ENCODE assay signal across 21 cellular contexts in genomic region chr5:113450366-113451328, GRCh38. TPM values are rescaled to one million over a fixed set of nuclear protein-coding genes. Genes with fewer than 3 reads are reported as not detected.
DNase-seq lines count a peak whose midpoint lies in the region; ATAC-seq lines count a peak whose summit lies in the region.
"Had no signal": no experiment of that assay in that cellular context is flagged by ENCODE, and none has a peak within 500 bp of the region (broad histone marks: within the 10 kb centered on the region; RNA-seq: fewer than 3 reads in every experiment).

No MANE protein-coding gene starts in this region.

- H3K14ac ChIP-seq in mesenchymal stem cell (ENCODE audit: low read length in 2 of 2) = no peak overlapping the region

- no peaks in the 10 kb centered on the region for H4K20me1 ChIP-seq in GM23248 (ENCODE audit: insufficient read depth)

- H3F3A ChIP-seq in GM23248 (ENCODE audit: insufficient read depth) = no peaks in the 10 kb centered on the region

- peak; percentile 3 for DNase-seq in GM23248
- peak; percentile 93 for DNase-seq in RPMI8226
- peak; percentile 32 for DNase-seq in dedifferentiated amniotic fluid mesenchymal stem cell (ENCODE audit: extremely low spot score)
- DNase-seq in mesenchymal stem cell = peak; percentile 33
- DNase-seq in GM19238 (ENCODE audit: insufficient read length, low spot score) = no peak
- no peak for DNase-seq in activated naive CD8-positive, alpha-beta T cell treated with anti-CD3 and anti-CD28 coated beads for 36 hours
- DNase-seq in retina = no peak
- DNase-seq: activated CD4-positive, alpha-beta T cell treated with anti-CD3 and anti-CD28 coated beads, Interleukin-2, amount 10 ng/mL, durations not matched to agents 24 days and 14 days; activated naive CD4-positive, alpha-beta T cell treated with Interleukin-2 at 50 U/mL for 16 hours; activated T-cell treated with anti-CD3 and anti-CD28 coated beads, Interleukin-2, amount 50 U/mL, for 48 hours; amniotic stem cell; caudate nucleus; CD4-positive, alpha-beta T cell; NCI-H187; WERI-Rb-1 had no signal

- H3K4me1 ChIP-seq in GM23248 (ENCODE audit: insufficient read depth) = no peaks in the 10 kb centered on the region
- H3K4me1 ChIP-seq in mesenchymal stem cell (ENCODE audit: control insufficient read depth, insufficient read depth, low read depth, low read length) = peaks cover 1% of the 10 kb centered on the region

- peaks cover 16% of the 10 kb centered on the region for H3K27me3 Mint-ChIP-seq in activated naive CD8-positive, alpha-beta T cell treated with anti-CD3 and anti-CD28 coated beads for 36 hours
- H3K27me3 Mint-ChIP-seq: type B pancreatic cell had no signal

- no peak overlapping the region for H3K4me2 ChIP-seq in GM23248 (ENCODE audit: unreplicated experiment)
- H3K4me2 ChIP-seq in mesenchymal stem cell (ENCODE audit: low read length, poor library complexity, severe bottlenecking) = no peak overlapping the region

- H2AFZ ChIP-seq in GM23248 = no peak overlapping the region
- H2AFZ ChIP-seq in mesenchymal stem cell (ENCODE audit: low read depth, low read length) = no peak overlapping the region

- in situ Hi-C loops in GM23248 (cut with MboI) = no loop called here

- H3K9ac ChIP-seq in GM23248 = no peak overlapping the region
- H3K9ac ChIP-seq in mesenchymal stem cell (ENCODE audit: low read length) = no peak overlapping the region

- WGBS in GM23248 (ENCODE audit: low coverage in 1 of 2, low lambda C conversion rate in 2 of 2, missing lambda C conversion rate in 2 of 2), 2 experiments = 49 to 53% methylated on average over 6 of the region's 6 CpGs
- 71% methylated on average over 5 of the region's 6 CpGs for WGBS in mesenchymal stem cell

- H3K27ac Mint-ChIP-seq in activated naive CD8-positive, alpha-beta T cell treated with anti-CD3 and anti-CD28 coated beads for 36 hours = no peak overlapping the region
- H3K27ac Mint-ChIP-seq: activated CD4-positive, alpha-beta T cell treated with anti-CD3 and anti-CD28 coated beads, Interleukin-2, amount 10 ng/mL, durations not matched to agents 24 days and 14 days; CD4-positive, alpha-beta T cell; type B pancreatic cell had no signal

- peaks cover 2% of the 10 kb centered on the region for H3K9me3 ChIP-seq in GM23248 (ENCODE audit: low read depth)
- peaks cover 5% of the 10 kb centered on the region for H3K9me3 ChIP-seq in mesenchymal stem cell (ENCODE audit: control insufficient read depth, low read length)

- no peak overlapping the region for H3K4me3 Mint-ChIP-seq in activated naive CD8-positive, alpha-beta T cell treated with anti-CD3 and anti-CD28 coated beads for 36 hours
- H3K4me3 Mint-ChIP-seq: activated CD4-positive, alpha-beta T cell treated with anti-CD3 and anti-CD28 coated beads, Interleukin-2, amount 10 ng/mL, durations not matched to agents 24 days and 14 days; CD4-positive, alpha-beta T cell; type B pancreatic cell had no signal

- H3K4ac ChIP-seq in mesenchymal stem cell (ENCODE audit: low read depth in 1 of 2, low read length in 2 of 2) = no peak overlapping the region

- H4K8ac ChIP-seq in mesenchymal stem cell (ENCODE audit: low read length) = no peak overlapping the region

- no peaks in the 10 kb centered on the region for H3K36me3 Mint-ChIP-seq in activated naive CD8-positive, alpha-beta T cell treated with anti-CD3 and anti-CD28 coated beads for 36 hours
- H3K36me3 Mint-ChIP-seq: type B pancreatic cell had no signal

- H3K27ac ChIP-seq in GM23248 = no peak overlapping the region
- no peak overlapping the region for H3K27ac ChIP-seq in mesenchymal stem cell (ENCODE audit: low read length, poor library complexity, severe bottlenecking)
- H3K27ac ChIP-seq: WERI-Rb-1 had no signal

- H3K36me3 ChIP-seq in GM23248 (ENCODE audit: low read depth) (no peaks in the 10 kb centered on the region), mesenchymal stem cell (ENCODE audit: control insufficient read depth in 1 of 2, insufficient read depth in 2 of 2, low read depth in 1 of 2, low read length in 2 of 2) (no peaks in the 10 kb centered on the region)
- H3K36me3 ChIP-seq: WERI-Rb-1 had no signal

- H3K79me1 ChIP-seq in mesenchymal stem cell (replicated peaks; ENCODE audit: low read length, poor library complexity, severe bottlenecking) = peaks cover 10% of the 10 kb centered on the region

- no peaks in the 10 kb centered on the region for H3K9me3 Mint-ChIP-seq in activated naive CD8-positive, alpha-beta T cell treated with anti-CD3 and anti-CD28 coated beads for 36 hours
- H3K9me3 Mint-ChIP-seq: activated CD4-positive, alpha-beta T cell treated with anti-CD3 and anti-CD28 coated beads, Interleukin-2, amount 10 ng/mL, durations not matched to agents 24 days and 14 days; CD4-positive, alpha-beta T cell; type B pancreatic cell had no signal

- no peaks in the 10 kb centered on the region for H3K79me2 ChIP-seq in GM23248 (ENCODE audit: insufficient read depth)

- H3K4me1 Mint-ChIP-seq in activated naive CD8-positive, alpha-beta T cell treated with anti-CD3 and anti-CD28 coated beads for 36 hours = peaks cover 3% of the 10 kb centered on the region
- H3K4me1 Mint-ChIP-seq: activated CD4-positive, alpha-beta T cell treated with anti-CD3 and anti-CD28 coated beads, Interleukin-2, amount 10 ng/mL, durations not matched to agents 24 days and 14 days had no signal

- H3K4me3 ChIP-seq in GM23248 (no peak overlapping the region), mesenchymal stem cell (ENCODE audit: insufficient read depth in 1 of 2, low read depth in 1 of 2, low read length in 2 of 2) (no peak overlapping the region)
- H3K4me3 ChIP-seq: lung had no signal

- no peak overlapping the region for H2AK5ac ChIP-seq in mesenchymal stem cell (ENCODE audit: low read length, severe bottlenecking)

- no peaks in the 10 kb centered on the region for H3K9me2 ChIP-seq in GM23248 (ENCODE audit: insufficient read depth)

- H3K27me3 ChIP-seq in GM23248 (replicated peaks; ENCODE audit: insufficient read depth) (no peaks in the 10 kb centered on the region), mesenchymal stem cell (ENCODE audit: control insufficient read depth in 1 of 2, insufficient read depth in 1 of 2, low read length in 2 of 2) (no peaks in the 10 kb centered on the region)

- no peak overlapping the region for H3K23ac ChIP-seq in mesenchymal stem cell (ENCODE audit: low read length in 2 of 2)

- no peak for ATAC-seq in GM18511 (IDR thresholded peaks at IDR 0.05; ENCODE audit: unreplicated experiment)
- ATAC-seq: SK-N-SH treated with all-trans-retinoic acid at 6 μM for 48 hours had no signal

- H3K18ac ChIP-seq in mesenchymal stem cell (ENCODE audit: low read depth in 1 of 2, low read length in 2 of 2) = no peak overlapping the region

- H2BK12ac ChIP-seq in mesenchymal stem cell (ENCODE audit: low read length in 2 of 2) = no peak overlapping the region

- H2BK15ac ChIP-seq in mesenchymal stem cell (ENCODE audit: low read depth, poor library complexity, severe bottlenecking) = no peak overlapping the region

- H2BK120ac ChIP-seq in mesenchymal stem cell (ENCODE audit: low read depth, low read length) = no peak overlapping the region

- no peak overlapping the region for H2BK5ac ChIP-seq in mesenchymal stem cell (ENCODE audit: low read depth, low read length, poor library complexity, severe bottlenecking)

- H4K91ac ChIP-seq in mesenchymal stem cell (ENCODE audit: low read length) = no peak overlapping the region

RNA-seq across cellular contexts. Expression of gene TSSK1B, which starts 15.9 kb away (rescaled TPM):
- not detected in 2 replicates for total RNA-seq in GM23248 (2014; rRNA removed; shearing (Covaris generic))
- not detected in 2 replicates for polyA plus RNA-seq in GM23248 (2016; fragmentation: Nextera tagmentation; extraction: Ambion mirVana)
- polyA plus RNA-seq in mesenchymal stem cell (2013, experiment 1 of 2) = not detected
- not detected for polyA plus RNA-seq in mesenchymal stem cell (2013, experiment 2 of 2)
- total RNA-seq in activated naive CD8-positive, alpha-beta T cell treated with anti-CD3 and anti-CD28 coated beads for 36 hours = not detected
- total RNA-seq: activated CD4-positive, alpha-beta T cell treated with anti-CD3 and anti-CD28 coated beads, Interleukin-2, amount 10 ng/mL, durations not matched to agents 24 days and 14 days; CD4-positive, alpha-beta T cell; posterior vena cava; T-helper 2 cell treated with Interferon-gamma antibody and Interleukin-4, amounts not matched to agents 100 ng/mL and 5 ng/mL, for 36 hours had no signal

RNA-seq across cellular contexts. Expression of gene MCC, which starts 37.6 kb away (rescaled TPM):
- 8.8 and 11.6 TPM in 2 replicates for total RNA-seq in GM23248 (2014; rRNA removed; shearing (Covaris generic))
- polyA plus RNA-seq in GM23248 (2016; fragmentation: Nextera tagmentation; extraction: Ambion mirVana) = 3.1 and 3.4 TPM in 2 replicates
- polyA plus RNA-seq in mesenchymal stem cell (2013, experiment 1 of 2) = 12.1 TPM
- polyA plus RNA-seq in mesenchymal stem cell (2013, experiment 2 of 2) = 11.9 TPM
- 1 to 10 TPM; 2.4 to 2.9 TPM for total RNA-seq in activated naive CD8-positive, alpha-beta T cell treated with anti-CD3 and anti-CD28 coated beads for 36 hours

Comparison
In these comparisons a context has a peak if more than half of its experiments do, and no peak if none do; other contexts are left out.
1. DNase-seq: peak in GM23248 (single experiment), RPMI8226 (single experiment), dedifferentiated amniotic fluid mesenchymal stem cell (single experiment) and mesenchymal stem cell (single experiment); none in GM19238 (single experiment), activated naive CD8-positive, alpha-beta T cell treated with anti-CD3 and anti-CD28 coated beads for 36 hours (single experiment) and retina (single experiment).